ENCODE assay signal across 34 cellular contexts in the genomic region with DNA sequence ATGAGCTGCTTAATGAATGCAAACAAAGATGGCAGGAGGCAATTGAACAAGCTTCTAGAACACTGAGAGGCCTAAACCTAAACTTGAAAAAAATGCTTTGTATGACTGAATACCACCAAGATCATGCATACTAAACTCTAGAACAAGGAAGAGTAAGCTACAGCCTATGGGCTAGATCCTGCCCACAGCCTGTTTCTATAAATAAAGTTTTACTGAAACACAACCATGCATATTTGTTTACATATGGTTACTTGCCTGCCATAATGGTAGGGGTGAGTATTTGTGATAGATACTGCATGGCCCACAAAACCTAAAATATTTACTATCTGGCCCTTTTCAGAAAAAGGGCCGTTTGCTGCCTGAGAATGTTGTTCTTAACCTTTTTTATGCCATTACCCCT.
"Had no signal": no experiment of that assay in that cellular context is flagged by ENCODE, and none has a peak within 500 bp of the region (broad histone marks: within the 10 kb centered on the region; RNA-seq: fewer than 3 reads in every experiment).

No MANE protein-coding gene starts in this region.

- ATAC-seq: activated CD4-positive, CD25-positive, alpha-beta regulatory T cell treated with anti-CD3 and anti-CD28 coated beads, Interleukin-2, amount 50 U/mL, for 24 hours; activated CD8-positive, alpha-beta memory T cell treated with anti-CD3 and anti-CD28 coated beads, Interleukin-2, amount 10 ng/mL, durations not matched to agents 7 days and 5 days; activated CD8-positive, alpha-beta T cell treated with anti-CD3 and anti-CD28 coated beads, Interleukin-2, amount 10 ng/mL, durations not matched to agents 7 days and 5 days; activated naive CD8-positive, alpha-beta T cell treated with anti-CD3 and anti-CD28 coated beads, Interleukin-2, amount 50 U/mL, for 24 hours; body of pancreas; gastroesophageal sphincter; heart right ventricle had no signal

- H3K4me1 ChIP-seq: adrenal gland, body of pancreas, colonic mucosa, esophagus squamous epithelium, gastroesophageal sphincter, heart right ventricle had no signal

- H3K4me3 Mint-ChIP-seq: activated B cell treated with CpG ODN at 0.5 μM for 24 hours; activated CD8-positive, alpha-beta memory T cell treated with anti-CD3 and anti-CD28 coated beads, Interleukin-2, amount 10 ng/mL, durations not matched to agents 7 days and 5 days; activated CD8-positive, alpha-beta T cell treated with anti-CD3 and anti-CD28 coated beads, Interleukin-2, amount 10 ng/mL, durations not matched to agents 7 days and 5 days; activated naive CD4-positive, alpha-beta T cell treated with anti-CD3 and anti-CD28 coated beads for 36 hours; activated naive CD4-positive, alpha-beta T cell treated with anti-CD3 and anti-CD28 coated beads, Interleukin-2, amount 50 U/mL, for 24 hours; activated naive CD8-positive, alpha-beta T cell treated with anti-CD3 and anti-CD28 coated beads for 36 hours; activated naive CD8-positive, alpha-beta T cell treated with anti-CD3 and anti-CD28 coated beads, Interleukin-2, amount 50 U/mL, for 24 hours; activated T-helper 1 cell treated with anti-CD3 and anti-CD28 coated beads, Interleukin-12 subunit alpha, Interleukin-12 subunit beta, Interleukin-2, Interleukin-4 antibody, amounts not matched to agents 30 ng/mL and 10 ng/mL and 1 ng/mL, durations not matched to agents 14 hours and 24 hours and 36 hours; T-helper 2 cell treated with Interferon-gamma antibody and Interleukin-4, amounts not matched to agents 5 μg/mL and 100 μg/mL, for 36 hours had no signal

- H3K27me3 Mint-ChIP-seq: activated B cell treated with CpG ODN at 0.5 μM for 24 hours; activated CD8-positive, alpha-beta memory T cell treated with anti-CD3 and anti-CD28 coated beads, Interleukin-2, amount 10 ng/mL, durations not matched to agents 7 days and 5 days; activated naive CD4-positive, alpha-beta T cell treated with anti-CD3 and anti-CD28 coated beads, Interleukin-2, amount 50 U/mL, for 24 hours; activated naive CD8-positive, alpha-beta T cell treated with anti-CD3 and anti-CD28 coated beads for 36 hours; activated naive CD8-positive, alpha-beta T cell treated with anti-CD3 and anti-CD28 coated beads, Interleukin-2, amount 50 U/mL, for 24 hours had no signal

- DNase-seq: activated B cell treated with CpG ODN at 0.5 μM for 24 hours; activated CD4-positive, alpha-beta T cell treated with anti-CD3 and anti-CD28 coated beads for 48 hours; activated CD4-positive, alpha-beta T cell treated with anti-CD3 and anti-CD28 coated beads, Interleukin-2, amount 50 U/mL, for 1 hour; activated CD4-positive, alpha-beta T cell treated with anti-CD3 and anti-CD28 coated beads, Interleukin-2, amount 50 U/mL, for 48 hours; activated CD8-positive, alpha-beta memory T cell treated with anti-CD3 and anti-CD28 coated beads, Interleukin-2, amount 10 ng/mL, durations not matched to agents 7 days and 5 days; activated CD8-positive, alpha-beta memory T cell treated with anti-CD3 and anti-CD28 coated beads, Interleukin-2, amount 50 U/mL, for 4 hours; activated CD8-positive, alpha-beta T cell treated with anti-CD3 and anti-CD28 coated beads, Interleukin-2, amount 10 ng/mL, durations not matched to agents 7 days and 5 days; activated effector memory CD4-positive, alpha-beta T cell treated with anti-CD3 and anti-CD28 coated beads, Interleukin-2, amount 50 U/mL, for 16 hours; activated naive CD4-positive, alpha-beta T cell treated with anti-CD3 and anti-CD28 coated beads for 36 hours; activated naive CD8-positive, alpha-beta T cell treated with anti-CD3 and anti-CD28 coated beads for 36 hours; activated naive CD8-positive, alpha-beta T cell treated with anti-CD3 and anti-CD28 coated beads, Interleukin-2, amount 50 U/mL, for 24 hours; activated T-cell treated with anti-CD3 and anti-CD28 coated beads, Interleukin-2, amount 50 U/mL, for 1 hour; activated T-cell treated with anti-CD3 and anti-CD28 coated beads, Interleukin-2, amount 50 U/mL, for 48 hours; adrenal gland; amygdala; aorta; body of pancreas; caudate nucleus; cerebellar nuclear complex; colonic mucosa; effector CD8-positive, alpha-beta T cell; esophagus squamous epithelium; foreskin melanocyte; heart right ventricle; T1000; WERI-Rb-1 had no signal

- H3K9me3 ChIP-seq: adrenal gland, colonic mucosa had no signal

- H3K9me3 Mint-ChIP-seq: activated B cell treated with CpG ODN at 0.5 μM for 24 hours; activated naive CD4-positive, alpha-beta T cell treated with anti-CD3 and anti-CD28 coated beads, Interleukin-2, amount 50 U/mL, for 24 hours; T-helper 2 cell treated with Interferon-gamma antibody and Interleukin-4, amounts not matched to agents 5 μg/mL and 100 μg/mL, for 36 hours had no signal

- H3K36me3 ChIP-seq: colonic mucosa had no signal

- H3K4me3 ChIP-seq: adrenal gland, body of pancreas, colonic mucosa, esophagus squamous epithelium, gastroesophageal sphincter, heart right ventricle, hepatocyte had no signal

- H3K27ac ChIP-seq: adrenal gland, body of pancreas, colonic mucosa, epithelial cell of prostate, esophagus squamous epithelium, gastroesophageal sphincter, heart right ventricle, hepatocyte, WERI-Rb-1 had no signal

- H3K27ac Mint-ChIP-seq: activated B cell treated with CpG ODN at 0.5 μM for 24 hours; activated CD8-positive, alpha-beta memory T cell treated with anti-CD3 and anti-CD28 coated beads, Interleukin-2, amount 10 ng/mL, durations not matched to agents 7 days and 5 days; activated CD8-positive, alpha-beta T cell treated with anti-CD3 and anti-CD28 coated beads, Interleukin-2, amount 10 ng/mL, durations not matched to agents 7 days and 5 days; activated naive CD4-positive, alpha-beta T cell treated with anti-CD3 and anti-CD28 coated beads for 36 hours; activated naive CD8-positive, alpha-beta T cell treated with anti-CD3 and anti-CD28 coated beads for 36 hours; activated naive CD8-positive, alpha-beta T cell treated with anti-CD3 and anti-CD28 coated beads, Interleukin-2, amount 50 U/mL, for 24 hours; activated T-helper 1 cell treated with anti-CD3 and anti-CD28 coated beads, Interleukin-12 subunit alpha, Interleukin-12 subunit beta, Interleukin-2, Interleukin-4 antibody, amounts not matched to agents 30 ng/mL and 10 ng/mL and 1 ng/mL, durations not matched to agents 14 hours and 24 hours and 36 hours; activated T-helper 2 cell treated with anti-CD3 and anti-CD28 coated beads, Interferon-gamma antibody, Interleukin-2, Interleukin-4, amounts not matched to agents 10 μg/mL and 5 μg/mL and 100 μg/mL, durations not matched to agents 14 hours and 24 hours and 36 hours; T-helper 2 cell treated with Interferon-gamma antibody and Interleukin-4, amounts not matched to agents 5 μg/mL and 100 μg/mL, for 36 hours had no signal

- H3K27me3 ChIP-seq: adrenal gland, body of pancreas, colonic mucosa, esophagus squamous epithelium, gastroesophageal sphincter, heart right ventricle, hepatocyte had no signal

- H3K4me1 Mint-ChIP-seq: activated B cell treated with CpG ODN at 0.5 μM for 24 hours; activated CD8-positive, alpha-beta memory T cell treated with anti-CD3 and anti-CD28 coated beads, Interleukin-2, amount 10 ng/mL, durations not matched to agents 7 days and 5 days; activated naive CD4-positive, alpha-beta T cell treated with anti-CD3 and anti-CD28 coated beads, Interleukin-2, amount 50 U/mL, for 24 hours had no signal
